Comparison of ENCODE assay signal across 8 cellular contexts in the genomic region with DNA sequence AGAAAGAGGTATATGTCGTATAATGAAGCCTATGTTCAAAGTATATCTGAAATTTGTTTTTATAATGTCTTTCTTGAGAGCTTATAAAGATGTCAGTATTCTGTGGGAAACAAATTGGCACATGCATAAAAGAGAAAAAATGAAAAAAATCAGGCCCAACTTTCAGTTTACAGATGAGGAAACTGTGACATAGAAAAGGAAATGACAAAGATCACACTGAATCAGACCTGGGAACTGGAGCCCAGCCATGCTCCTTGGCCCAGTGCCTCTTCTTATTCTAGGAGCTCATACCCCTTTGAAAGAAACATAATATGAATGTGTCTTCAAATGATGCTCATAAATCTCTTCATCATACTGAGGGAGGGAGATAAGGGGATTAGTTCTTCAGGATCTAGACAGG. TPM values are rescaled to one million over a fixed set of nuclear protein-coding genes. Genes with fewer than 3 reads are reported as not detected.
A peak's percentile ranks its signal among the peaks of the same experiment; 100 is the strongest.
DNase-seq lines count a peak whose midpoint lies in the region; ATAC-seq and TF ChIP-seq lines count a peak whose summit lies in the region.

No MANE protein-coding gene starts in this region.

- peak overlapping the region; percentile 98 for H3K27ac Mint-ChIP-seq in activated CD4-positive, alpha-beta T cell treated with anti-CD3 and anti-CD28 coated beads, Interleukin-2, amount 10 ng/mL, durations not matched to agents 7 days and 5 days
- peak overlapping the region; percentile 97 for H3K27ac Mint-ChIP-seq in activated CD8-positive, alpha-beta T cell treated with anti-CD3 and anti-CD28 coated beads for 36 hours
- H3K27ac Mint-ChIP-seq in glutamatergic neuron (ENCODE audit: unreplicated experiment), result peak overlapping the region; percentile 99
- H3K27ac Mint-ChIP-seq in stimulated activated naive B cell treated with anti-CD40 and anti-IgM and Interleukin-4, amounts not matched to agents 10 μg/mL and 1 μg/mL and 100 μg/mL, for 72 hours, result peak overlapping the region; percentile 59

- intact Hi-C loops in activated CD8-positive, alpha-beta T cell treated with anti-CD3 and anti-CD28 coated beads for 36 hours (cut with micrococcal nuclease), result no loop called here

- peaks cover 16% of the 10 kb centered on the region for H3K36me3 Mint-ChIP-seq in activated CD4-positive, alpha-beta T cell treated with anti-CD3 and anti-CD28 coated beads, Interleukin-2, amount 10 ng/mL, durations not matched to agents 7 days and 5 days (ENCODE audit: low read depth)
- peaks cover 27% of the 10 kb centered on the region for H3K36me3 Mint-ChIP-seq in activated CD8-positive, alpha-beta T cell treated with anti-CD3 and anti-CD28 coated beads for 36 hours (ENCODE audit: low read depth)
- H3K36me3 Mint-ChIP-seq in glutamatergic neuron (ENCODE audit: unreplicated experiment), result no peaks in the 10 kb centered on the region
- H3K36me3 Mint-ChIP-seq in stimulated activated naive B cell treated with anti-CD40 and anti-IgM and Interleukin-4, amounts not matched to agents 10 μg/mL and 1 μg/mL and 100 μg/mL, for 72 hours, result peaks cover 22 to 29% of the 10 kb centered on the region in 2 donors

- CTCF ChIA-PET in activated CD4-positive, alpha-beta T cell treated with anti-CD3 and anti-CD28 coated beads, Interleukin-2, amount 10 ng/mL, durations not matched to agents 7 days and 5 days (lab: Charles Lee), result interaction anchor here (0.6 to 1.2 kb wide), 5 partner anchors 23 to 241 kb away, joined by 3 to 4 read pairs (median 3); no protein-coding TSS in a partner anchor
- CTCF ChIA-PET in activated CD8-positive, alpha-beta T cell treated with anti-CD3 and anti-CD28 coated beads for 36 hours (lab: Charles Lee), result interaction anchor here (4.3 to 5.8 kb wide), 2 partner anchors 10 to 112 kb away, joined by 26 to 31 read pairs; no protein-coding TSS in a partner anchor

- ATAC-seq in activated CD8-positive, alpha-beta T cell treated with anti-CD3 and anti-CD28 coated beads for 36 hours, result peak; percentile 40
- ATAC-seq in stimulated activated naive B cell treated with anti-CD40 and anti-IgM and Interleukin-4, amounts not matched to agents 10 μg/mL and 1 μg/mL and 100 μg/mL, for 72 hours (replicated peaks), result no peak
- ATAC-seq in GM21360 (IDR thresholded peaks at IDR 0.05; ENCODE audit: unreplicated experiment), result no peak
- no peak for ATAC-seq in GM19023 (IDR thresholded peaks at IDR 0.05; ENCODE audit: unreplicated experiment)

- H3K27me3 Mint-ChIP-seq in activated CD4-positive, alpha-beta T cell treated with anti-CD3 and anti-CD28 coated beads, Interleukin-2, amount 10 ng/mL, durations not matched to agents 7 days and 5 days, result no peaks in the 10 kb centered on the region
- H3K27me3 Mint-ChIP-seq in activated CD8-positive, alpha-beta T cell treated with anti-CD3 and anti-CD28 coated beads for 36 hours, result no peaks in the 10 kb centered on the region
- H3K27me3 Mint-ChIP-seq in glutamatergic neuron (ENCODE audit: unreplicated experiment), result peaks cover 11% of the 10 kb centered on the region
- H3K27me3 Mint-ChIP-seq in stimulated activated naive B cell treated with anti-CD40 and anti-IgM and Interleukin-4, amounts not matched to agents 10 μg/mL and 1 μg/mL and 100 μg/mL, for 72 hours, result no peaks in the 10 kb centered on the region

- in situ Hi-C loops in GM13976 (cut with MboI; ENCODE audit: low sequenced_read_pairs, unreplicated experiment), result loop anchor here (25.0 kb wide), 1 partner anchor 248 kb away; no protein-coding TSS in a partner anchor

- no peak for TF ChIP-seq CTCF in activated CD8-positive, alpha-beta T cell treated with anti-CD3 and anti-CD28 coated beads for 36 hours (IDR thresholded peaks at IDR 0.05)
- TF ChIP-seq CTCF in glutamatergic neuron (IDR thresholded peaks at IDR 0.05; ENCODE audit: partially characterized antibody, unreplicated experiment) (no peak), GM13976 (IDR thresholded peaks at IDR 0.05; ENCODE audit: borderline replicate concordance, control extremely low read depth, extremely low read depth, insufficient read depth, missing control alignments) (no peak)

- no peak for DNase-seq in activated CD4-positive, alpha-beta T cell treated with anti-CD3 and anti-CD28 coated beads, Interleukin-2, amount 10 ng/mL, durations not matched to agents 7 days and 5 days
- no peak for DNase-seq in activated CD4-positive, alpha-beta T cell treated with anti-CD3 and anti-CD28 coated beads for 4 hours
- DNase-seq in activated CD8-positive, alpha-beta T cell treated with anti-CD3 and anti-CD28 coated beads for 36 hours, result peak; percentile 41
- no peak for DNase-seq in glutamatergic neuron
- DNase-seq in stimulated activated naive B cell treated with anti-CD40 and anti-IgM and Interleukin-4, amounts not matched to agents 10 μg/mL and 1 μg/mL and 100 μg/mL, for 72 hours, result no peak
- DNase-seq in GM13976 (ENCODE audit: low spot score), result no peak

- peak overlapping the region; percentile 95 for H3K4me3 Mint-ChIP-seq in activated CD4-positive, alpha-beta T cell treated with anti-CD3 and anti-CD28 coated beads, Interleukin-2, amount 10 ng/mL, durations not matched to agents 7 days and 5 days
- H3K4me3 Mint-ChIP-seq in activated CD8-positive, alpha-beta T cell treated with anti-CD3 and anti-CD28 coated beads for 36 hours, result peak overlapping the region; percentile 97
- peak overlapping the region; percentile 97 for H3K4me3 Mint-ChIP-seq in glutamatergic neuron (ENCODE audit: unreplicated experiment)
- H3K4me3 Mint-ChIP-seq in stimulated activated naive B cell treated with anti-CD40 and anti-IgM and Interleukin-4, amounts not matched to agents 10 μg/mL and 1 μg/mL and 100 μg/mL, for 72 hours, result peak overlapping the region; percentile 99

- H3K9me3 Mint-ChIP-seq in activated CD4-positive, alpha-beta T cell treated with anti-CD3 and anti-CD28 coated beads, Interleukin-2, amount 10 ng/mL, durations not matched to agents 7 days and 5 days, result no peaks in the 10 kb centered on the region
- peaks cover 12% of the 10 kb centered on the region for H3K9me3 Mint-ChIP-seq in activated CD8-positive, alpha-beta T cell treated with anti-CD3 and anti-CD28 coated beads for 36 hours
- H3K9me3 Mint-ChIP-seq in glutamatergic neuron (ENCODE audit: unreplicated experiment), result peaks cover 4% of the 10 kb centered on the region
- peaks cover 3 to 4% of the 10 kb centered on the region in 2 donors for H3K9me3 Mint-ChIP-seq in stimulated activated naive B cell treated with anti-CD40 and anti-IgM and Interleukin-4, amounts not matched to agents 10 μg/mL and 1 μg/mL and 100 μg/mL, for 72 hours

- POLR2A ChIA-PET in activated CD4-positive, alpha-beta T cell treated with anti-CD3 and anti-CD28 coated beads, Interleukin-2, amount 10 ng/mL, durations not matched to agents 7 days and 5 days (lab: Charles Lee), result no interaction called here
- POLR2A ChIA-PET in activated CD8-positive, alpha-beta T cell treated with anti-CD3 and anti-CD28 coated beads for 36 hours (lab: Charles Lee), result interaction anchor here (0.6 to 1.2 kb wide), 5 partner anchors 13 to 144 kb away, joined by 3 to 4 read pairs (median 3); no protein-coding TSS in a partner anchor

- peaks cover 20% of the 10 kb centered on the region for H3K4me1 Mint-ChIP-seq in activated CD4-positive, alpha-beta T cell treated with anti-CD3 and anti-CD28 coated beads, Interleukin-2, amount 10 ng/mL, durations not matched to agents 7 days and 5 days
- peaks cover 20% of the 10 kb centered on the region for H3K4me1 Mint-ChIP-seq in activated CD8-positive, alpha-beta T cell treated with anti-CD3 and anti-CD28 coated beads for 36 hours (ENCODE audit: low read depth)
- H3K4me1 Mint-ChIP-seq in glutamatergic neuron (ENCODE audit: low read depth, unreplicated experiment), result peaks cover 3% of the 10 kb centered on the region
- H3K4me1 Mint-ChIP-seq in stimulated activated naive B cell treated with anti-CD40 and anti-IgM and Interleukin-4, amounts not matched to agents 10 μg/mL and 1 μg/mL and 100 μg/mL, for 72 hours, result peaks cover 13 to 25% of the 10 kb centered on the region in 2 donors

RNA-seq across cellular contexts. Expression of gene TMEM44, which starts 48.4 kb away (rescaled TPM):
- 1 to 10 TPM; 1.9 to 2.7 TPM for total RNA-seq in activated CD4-positive, alpha-beta T cell treated with anti-CD3 and anti-CD28 coated beads, Interleukin-2, amount 10 ng/mL, durations not matched to agents 7 days and 5 days
- 1 to 10 TPM; 4.4 to 5.0 TPM for total RNA-seq in activated CD8-positive, alpha-beta T cell treated with anti-CD3 and anti-CD28 coated beads for 36 hours
- total RNA-seq in glutamatergic neuron (ENCODE audit: unreplicated experiment), result 35.3 TPM
